8 cellular contexts compared by ENCODE assay signal in the genomic region with DNA sequence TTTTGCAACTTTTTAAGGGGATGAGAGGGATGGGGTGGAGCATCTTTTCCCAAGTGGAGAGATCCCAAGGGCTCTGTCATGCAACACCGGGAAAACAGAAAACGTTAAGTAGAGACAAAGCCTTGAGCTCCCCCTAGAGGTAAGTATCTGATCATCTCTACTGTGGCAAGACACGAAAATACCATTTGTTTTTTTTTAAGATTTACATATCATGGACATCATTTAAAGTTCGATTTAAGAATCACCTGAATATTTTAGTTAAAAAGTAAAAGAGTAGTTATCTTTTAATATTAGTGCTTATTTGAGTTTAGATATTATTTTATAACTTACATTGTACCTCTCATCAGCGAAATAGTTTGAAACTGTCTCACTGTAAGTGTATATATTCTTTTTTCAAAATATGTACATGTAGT.
DNase-seq lines count a peak whose midpoint lies in the region; ATAC-seq and TF ChIP-seq lines count a peak whose summit lies in the region.

No MANE protein-coding gene starts in this region.

- no peak overlapping the region for H3K4me3 Mint-ChIP-seq in activated CD4-positive, alpha-beta memory T cell treated with anti-CD3 and anti-CD28 coated beads for 36 hours

- TF ChIP-seq CTCF in MM.1S (IDR thresholded peaks at IDR 0.05; ENCODE audit: low read length) (peak; percentile 74), neural cell (IDR thresholded peaks at IDR 0.05; ENCODE audit: poor library complexity, severe bottlenecking) (peak; percentile 65)

- peak overlapping the region; percentile 35; the same call in 1 of the 2 replicates for H3K4me2 ChIP-seq in MM.1S (ENCODE audit: low read depth, low read length)
- H3K4me2 ChIP-seq in neural cell (ENCODE audit: low read length), result no peak overlapping the region

- H2AFZ ChIP-seq in MM.1S (ENCODE audit: low read length) (peak overlapping the region; percentile 40), neural cell (ENCODE audit: low read depth, low read length) (no peak overlapping the region)

- H3K36me3 ChIP-seq in MM.1S (replicated peaks; ENCODE audit: insufficient read depth, low read length), result no peaks in the 10 kb centered on the region
- H3K36me3 ChIP-seq in neural cell (ENCODE audit: insufficient read depth, low read length), result no peaks in the 10 kb centered on the region

- peaks cover under 1% of the 10 kb centered on the region for H3K9me3 Mint-ChIP-seq in activated CD4-positive, alpha-beta memory T cell treated with anti-CD3 and anti-CD28 coated beads for 36 hours

- H3K9me2 ChIP-seq in MM.1S (replicated peaks; ENCODE audit: insufficient read depth, low read length) (no peaks in the 10 kb centered on the region), neural cell (ENCODE audit: insufficient read depth, low read length) (no peaks in the 10 kb centered on the region)

- H3K79me2 ChIP-seq in MM.1S (ENCODE audit: low read length) (no peaks in the 10 kb centered on the region), neural cell (replicated peaks; ENCODE audit: insufficient read depth, low read length) (no peaks in the 10 kb centered on the region)

- H3K27ac Mint-ChIP-seq in activated CD4-positive, alpha-beta memory T cell treated with anti-CD3 and anti-CD28 coated beads for 36 hours, result no peak overlapping the region

- H3K36me3 Mint-ChIP-seq in activated CD4-positive, alpha-beta memory T cell treated with anti-CD3 and anti-CD28 coated beads for 36 hours, result no peaks in the 10 kb centered on the region

- no peaks in the 10 kb centered on the region for H4K20me1 ChIP-seq in MM.1S (ENCODE audit: insufficient read depth, low read length)
- H4K20me1 ChIP-seq in neural cell (ENCODE audit: insufficient read depth), result no peaks in the 10 kb centered on the region

- H3K4me3 ChIP-seq in MM.1S (ENCODE audit: low read length) (no peak overlapping the region), neural cell (ENCODE audit: low read length) (no peak overlapping the region)

- intact Hi-C loops in activated CD4-positive, alpha-beta memory T cell treated with anti-CD3 and anti-CD28 coated beads for 36 hours (cut with micrococcal nuclease), result loop anchor here (1.0 to 5.0 kb wide), 2 partner anchors 319 to 557 kb away; no protein-coding TSS in a partner anchor

- peak; percentile 51 for TF ChIP-seq RAD21 in neural cell (conservative IDR thresholded peaks at IDR 0.05)

- DNase-seq in COLO829 (ENCODE audit: low spot score) (peak; percentile 35), MM.1S (peak; percentile 66), SKM-1 (lab: John Stamatoyannopoulos, UW; ENCODE audit: unreplicated experiment) (peak; percentile 24), fibroblast of peridontal ligament (ENCODE audit: extremely low read depth) (peak; percentile 78)
- no peak for DNase-seq in activated CD4-positive, alpha-beta memory T cell treated with anti-CD3 and anti-CD28 coated beads for 36 hours
- DNase-seq in stimulated activated naive CD8-positive, alpha-beta T cell treated with anti-CD3 and anti-CD28 coated beads, Interleukin-15, Interleukin-2, amounts not matched to agents 100 U/mL and 50 U/mL, for 24 hours, result no peak

- H3K9me3 ChIP-seq in MM.1S (replicated peaks; ENCODE audit: insufficient read depth, low read length) (no peaks in the 10 kb centered on the region), neural cell (ENCODE audit: low read length) (no peaks in the 10 kb centered on the region)

- H3K27me3 Mint-ChIP-seq in activated CD4-positive, alpha-beta memory T cell treated with anti-CD3 and anti-CD28 coated beads for 36 hours, result peaks cover 3% of the 10 kb centered on the region

- CTCF ChIA-PET in activated CD4-positive, alpha-beta memory T cell treated with anti-CD3 and anti-CD28 coated beads for 36 hours (lab: Charles Lee), result interaction anchor here (0.6 to 1.9 kb wide), 14 partner anchors 11 to 1097 kb away, joined by 3 to 13 read pairs (median 4); no protein-coding TSS in a partner anchor

- H3K4me1 ChIP-seq in MM.1S (ENCODE audit: low read length), result peaks cover 31% of the 10 kb centered on the region

- TF ChIP-seq EP300 in neural cell (conservative IDR thresholded peaks at IDR 0.05; ENCODE audit: poor library complexity, severe bottlenecking), result no peak

- no peak overlapping the region for H3K27ac ChIP-seq in MM.1S (ENCODE audit: low read length)
- no peak overlapping the region for H3K27ac ChIP-seq in neural cell (ENCODE audit: low read length)

- peak; percentile 57 for ATAC-seq in GM19455 (IDR thresholded peaks at IDR 0.05; ENCODE audit: unreplicated experiment)
- no peak for ATAC-seq in stimulated activated naive CD8-positive, alpha-beta T cell treated with anti-CD3 and anti-CD28 coated beads, Interleukin-15, Interleukin-2, amounts not matched to agents 100 U/mL and 50 U/mL, for 24 hours

- H3K9ac ChIP-seq in MM.1S (ENCODE audit: low read length), result no peak overlapping the region
- no peak overlapping the region for H3K9ac ChIP-seq in neural cell (ENCODE audit: low read length)

- no peaks in the 10 kb centered on the region for H3K4me1 Mint-ChIP-seq in activated CD4-positive, alpha-beta memory T cell treated with anti-CD3 and anti-CD28 coated beads for 36 hours (ENCODE audit: low read depth)

- POLR2A ChIA-PET in activated CD4-positive, alpha-beta memory T cell treated with anti-CD3 and anti-CD28 coated beads for 36 hours (lab: Charles Lee), result interaction anchor here (0.6 kb wide), 1 partner anchor 316 kb away, joined by 3 read pairs; no protein-coding TSS in a partner anchor

- H3F3A ChIP-seq in MM.1S (ENCODE audit: insufficient read depth, low read length) (peaks cover 17% of the 10 kb centered on the region), neural cell (ENCODE audit: insufficient read depth, low read length, poor library complexity, severe bottlenecking) (no peaks in the 10 kb centered on the region)

- H3K27me3 ChIP-seq in MM.1S (replicated peaks; ENCODE audit: insufficient read depth, low read length) (no peaks in the 10 kb centered on the region), neural cell (ENCODE audit: insufficient read depth, low read depth, low read length) (no peaks in the 10 kb centered on the region)

TF ChIP-seq in neural cell, 6 proteins besides CTCF, POLR2A, EP300 and RAD21:
- no peak for TF ChIP-seq POLR2AphosphoS5 (IDR thresholded peaks at IDR 0.05)
- TF ChIP-seq SMC3 (conservative IDR thresholded peaks at IDR 0.05; ENCODE audit: poor library complexity), result peak; percentile 46

Comparison
In these comparisons a context has a peak if more than half of its experiments do, and no peak if none do; other contexts are left out.
1. DNase-seq: peak in COLO829 (single experiment), MM.1S (single experiment), SKM-1 (single experiment) and fibroblast of peridontal ligament (single experiment); none in activated CD4-positive, alpha-beta memory T cell treated with anti-CD3 and anti-CD28 coated beads for 36 hours (single experiment) and stimulated activated naive CD8-positive, alpha-beta T cell treated with anti-CD3 and anti-CD28 coated beads, Interleukin-15, Interleukin-2, amounts not matched to agents 100 U/mL and 50 U/mL, for 24 hours (single experiment).